8 cellular contexts compared by ENCODE assay signal in the genomic region with DNA sequence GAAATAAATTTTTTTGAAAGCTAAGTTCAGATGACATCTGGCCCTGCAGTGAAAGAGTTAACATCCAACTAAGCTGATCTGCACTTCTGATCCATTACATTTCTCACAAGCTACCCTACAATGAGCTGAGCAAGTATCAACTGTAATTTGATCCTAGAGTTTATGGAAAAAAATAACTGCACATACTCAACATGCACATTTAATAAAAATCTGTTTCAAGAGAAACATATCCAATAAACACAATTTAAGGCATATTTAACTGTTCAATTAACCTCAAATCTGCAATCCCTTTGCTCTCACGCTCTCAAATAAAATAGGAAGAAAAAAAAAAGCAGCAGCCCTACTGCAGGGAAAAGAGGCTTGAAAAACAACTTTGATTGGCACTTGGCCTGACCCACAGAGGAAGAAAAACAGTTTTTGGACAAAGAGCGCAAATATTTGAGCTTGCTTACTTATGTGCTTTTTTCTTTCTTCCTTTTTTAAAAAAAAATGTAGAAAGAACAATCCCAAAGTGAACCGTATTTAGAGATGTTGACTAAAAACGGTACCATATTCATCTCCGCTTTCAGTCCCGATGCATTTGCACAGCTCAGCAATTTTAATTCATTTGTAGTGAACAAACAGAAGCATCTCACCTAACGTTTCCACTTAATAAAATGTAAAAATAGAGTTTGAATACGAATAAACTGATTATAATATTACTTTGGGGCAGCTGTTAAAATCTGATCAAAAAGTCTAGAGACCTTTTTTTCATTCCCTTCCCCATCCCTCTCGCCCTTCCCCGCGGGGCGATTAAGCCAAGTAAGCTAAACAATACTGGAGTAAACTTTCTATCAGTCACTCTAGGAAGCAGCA. TPM values are rescaled to one million over a fixed set of nuclear protein-coding genes. Genes with fewer than 3 reads are reported as not detected.
A peak's percentile ranks its signal among the peaks of the same experiment; 100 is the strongest.
DNase-seq lines count a peak whose midpoint lies in the region; ATAC-seq, FAIRE-seq and TF ChIP-seq lines count a peak whose summit lies in the region.

No MANE protein-coding gene starts in this region.

- peak overlapping the region; percentile 27 for H2AFZ ChIP-seq in endothelial cell of umbilical vein (ENCODE audit: low read depth, low read length)

- peaks cover 32% of the 10 kb centered on the region for H3K36me3 Mint-ChIP-seq in nephron progenitor cell (ENCODE audit: low read depth)

- no peak overlapping the region for H3K4me3 Mint-ChIP-seq in nephron progenitor cell

- DNase-seq in cardiac muscle cell (ENCODE audit: low read depth in 1 of 2, low spot score in 1 of 2) (peak; percentile 33 to 41), left cardiac atrium (no peak), SJCRH30 (peak in 1 of 2 experiments; percentile 29), endothelial cell of umbilical vein (ENCODE audit: low read depth, low spot score) (peak; percentile 53), nephron progenitor cell (no peak), AG08395 (ENCODE audit: low spot score) (no peak)

- no peaks in the 10 kb centered on the region for H3K79me2 ChIP-seq in endothelial cell of umbilical vein (ENCODE audit: control insufficient read depth, insufficient read depth, low read length)

- H3K9me1 ChIP-seq in endothelial cell of umbilical vein (replicated peaks; ENCODE audit: control insufficient read depth, extremely low read depth, insufficient read depth, low read length), result no peaks in the 10 kb centered on the region

- H3K9me3 ChIP-seq in cardiac muscle cell (ENCODE audit: low read depth) (no peaks in the 10 kb centered on the region), SJCRH30 (replicated peaks) (no peaks in the 10 kb centered on the region), endothelial cell of umbilical vein (replicated peaks; ENCODE audit: control insufficient read depth, insufficient read depth, low read length) (no peaks in the 10 kb centered on the region)

- intact Hi-C loops in left cardiac atrium (cut with DNase I), result no loop called here
- intact Hi-C loops in endothelial cell of umbilical vein (cut with micrococcal nuclease), result loop anchor here (1.0 to 5.0 kb wide), 4 partner anchors 78 to 533 kb away; a partner anchor contains a TSS

- H3K4me1 ChIP-seq in cardiac muscle cell (ENCODE audit: low read depth), result peaks cover 21% of the 10 kb centered on the region
- H3K4me1 ChIP-seq in SJCRH30, result no peaks in the 10 kb centered on the region
- H3K4me1 ChIP-seq in endothelial cell of umbilical vein (ENCODE audit: control insufficient read depth, extremely low read depth, insufficient read depth, low read length), result peaks cover 11% of the 10 kb centered on the region

- CTCF ChIA-PET in endothelial cell of umbilical vein (lab: Charles Lee), result interaction anchor here (0.9 to 1.0 kb wide), 2 partner anchors 54 to 476 kb away, joined by 3 to 4 read pairs; no protein-coding TSS in a partner anchor

- peak overlapping the region; percentile 95 for H3K4me3 ChIP-seq in cardiac muscle cell
- H3K4me3 ChIP-seq in SJCRH30, result peak overlapping the region; percentile 77
- H3K4me3 ChIP-seq in endothelial cell of umbilical vein (replicated peaks in 1 of 3; ENCODE audit: insufficient read depth in 1 of 3, low read depth in 1 of 3, low read length in 3 of 3), result peak overlapping the region; percentile 35 to 65 (median 43)

- no peaks in the 10 kb centered on the region for H3K27me3 ChIP-seq in cardiac muscle cell
- H3K27me3 ChIP-seq in SJCRH30, result no peaks in the 10 kb centered on the region
- H3K27me3 ChIP-seq in endothelial cell of umbilical vein (ENCODE audit: control insufficient read depth in 2 of 2, insufficient read depth in 2 of 2, low read length in 2 of 2), result peaks cover 14 to 41% of the 10 kb centered on the region in 2 experiments

- peaks cover 28% of the 10 kb centered on the region for H3K9me3 Mint-ChIP-seq in nephron progenitor cell

- no peak for TF ChIP-seq CTCF in cardiac muscle cell (IDR thresholded peaks at IDR 0.05; ENCODE audit: low read depth, low read length)
- no peak for TF ChIP-seq CTCF in endothelial cell of umbilical vein (IDR thresholded peaks at IDR 0.05; ENCODE audit: extremely low read depth in 1 of 2, insufficient read depth in 1 of 2, low read depth in 1 of 2, low read length in 2 of 2)
- TF ChIP-seq CTCF in nephron progenitor cell (IDR thresholded peaks at IDR 0.05), result no peak

- H3K9ac ChIP-seq in endothelial cell of umbilical vein (replicated peaks; ENCODE audit: extremely low read depth, insufficient read depth, low read length), result no peak overlapping the region

- H3K27ac ChIP-seq in cardiac muscle cell (peak overlapping the region; percentile 71), SJCRH30 (peak overlapping the region; percentile 75), endothelial cell of umbilical vein (ENCODE audit: insufficient read depth, low read depth, low read length) (no peak overlapping the region)

- dilution Hi-C loops in endothelial cell of umbilical vein (cut with MboI; ENCODE audit: extremely low pct_ligation_motif_present, low sequenced_read_pairs), result no loop called here

- H3K36me3 ChIP-seq in cardiac muscle cell (no peaks in the 10 kb centered on the region), SJCRH30 (no peaks in the 10 kb centered on the region), endothelial cell of umbilical vein (ENCODE audit: control insufficient read depth in 2 of 2, extremely low read depth in 1 of 2, insufficient read depth in 2 of 2, low read length in 2 of 2) (no peaks in the 10 kb centered on the region)

- H3K4me1 Mint-ChIP-seq in nephron progenitor cell, result peaks cover 17% of the 10 kb centered on the region

- TF ChIP-seq POLR2A in endothelial cell of umbilical vein (IDR thresholded peaks at IDR 0.05; ENCODE audit: low read depth, low read length), result no peak

- peak overlapping the region; percentile 99 for H3K27ac Mint-ChIP-seq in nephron progenitor cell

- FAIRE-seq in endothelial cell of umbilical vein (lab: Jason Lieb, UNC), result no peak

- no TSS peak for BruUV-seq in endothelial cell of umbilical vein (replicated peaks; lab: Mats Ljungman, UMichigan)

- peak overlapping the region; percentile 56 for H3K4me2 ChIP-seq in endothelial cell of umbilical vein (ENCODE audit: insufficient read depth, low read length)

- ATAC-seq in left cardiac atrium (no peak), GM21529 (IDR thresholded peaks at IDR 0.05; ENCODE audit: unreplicated experiment) (no peak), HG03045 (IDR thresholded peaks at IDR 0.05; ENCODE audit: unreplicated experiment) (no peak)

- H4K20me1 ChIP-seq in endothelial cell of umbilical vein (replicated peaks; ENCODE audit: control insufficient read depth, extremely low read depth, insufficient read depth, low read length), result no peaks in the 10 kb centered on the region

- POLR2A ChIA-PET in endothelial cell of umbilical vein (lab: Charles Lee), result no interaction called here

- peaks cover 3% of the 10 kb centered on the region for H3K27me3 Mint-ChIP-seq in nephron progenitor cell (ENCODE audit: low read depth, poor library complexity)

TF ChIP-seq in endothelial cell of umbilical vein, 7 proteins besides CTCF, POLR2A, EP300 and RAD21:
- TF ChIP-seq POLR2AphosphoS5 (IDR thresholded peaks at IDR 0.05; ENCODE audit: insufficient read depth, low read depth, low read length) (no peak), EZH2 (IDR thresholded peaks at IDR 0.05; ENCODE audit: borderline replicate concordance, low read depth, low read length, severe bottlenecking) (peak; percentile 13), GATA2 (IDR thresholded peaks at IDR 0.05; ENCODE audit: insufficient read depth, insufficient read length, low read depth, low read length) (no peak)

RNA-seq across cellular contexts. Expression of a gene that starts 1.6 kb away (rescaled TPM):
- total RNA-seq in cardiac muscle cell, result 21.6 and 27.7 TPM in 2 replicates
- 3.9 and 6.0 TPM in 2 replicates for polyA plus RNA-seq in cardiac muscle cell
- total RNA-seq in left cardiac atrium, result 10 to 100 TPM in 1 of 2 donors, 1 to 10 TPM in 1; 9.0 to 17.2 TPM
- 10.5 and 12.2 TPM in 2 replicates for total RNA-seq in SJCRH30 (2014; rRNA removed; shearing (Covaris generic))
- 5.6 and 6.9 TPM in 2 replicates for total RNA-seq in endothelial cell of umbilical vein
- polyA plus RNA-seq in endothelial cell of umbilical vein, result 1.3 and 1.6 TPM in 2 replicates
- 0.85 and 0.92 TPM in 2 replicates for polyA plus RNA-seq in endothelial cell of umbilical vein (2011; cell fraction: cytosol; rRNA removed)
- 4.4 and 5.6 TPM in 2 replicates for polyA plus RNA-seq in endothelial cell of umbilical vein (2011; cell fraction: nucleus; rRNA removed)
- polyA plus RNA-seq in endothelial cell of umbilical vein (2012), result 0.56 and 1.1 TPM in 2 replicates
- 7.9 and 9.3 TPM in 2 replicates for polyA minus RNA-seq in endothelial cell of umbilical vein
- 0.51 TPM for polyA minus RNA-seq in endothelial cell of umbilical vein (2011; cell fraction: cytosol; rRNA and poly(A)+ RNA removed)
- polyA minus RNA-seq in endothelial cell of umbilical vein (2011; cell fraction: nucleus; rRNA and poly(A)+ RNA removed), result 10.6 and 15.5 TPM in 2 replicates

Comparison
In these comparisons a context has a peak if more than half of its experiments do, and no peak if none do; other contexts are left out.
1. DNase-seq: peak in cardiac muscle cell (2 of 2) and endothelial cell of umbilical vein (single experiment); none in left cardiac atrium (single experiment), nephron progenitor cell (single experiment) and AG08395 (single experiment).
2. H3K4me3 ChIP-seq: peak in every context shown above with its lines; median percentile 95 in cardiac muscle cell; 77 in SJCRH30; 43 in endothelial cell of umbilical vein.